Comparison of ENCODE assay signal across 16 cellular contexts in genomic region chr3:78880588-78881461, GRCh38.
A peak's percentile ranks its signal among the peaks of the same experiment; 100 is the strongest.
DNase-seq lines count a peak whose midpoint lies in the region; ATAC-seq and TF ChIP-seq lines count a peak whose summit lies in the region.
"Had no signal": no experiment of that assay in that cellular context is flagged by ENCODE, and none has a peak within 500 bp of the region (broad histone marks: within the 10 kb centered on the region; RNA-seq: fewer than 3 reads in every experiment).

No MANE protein-coding gene starts in this region.

- H3K27me3 ChIP-seq in gastrocnemius medialis, result no peaks in the 10 kb centered on the region
- H3K27me3 ChIP-seq: pancreas had no signal

- H3K4me3 Mint-ChIP-seq in brain, result peak overlapping the region in 3 of 5 experiments; percentile 13 to 46 (median 26)
- H3K4me3 Mint-ChIP-seq: activated CD8-positive, alpha-beta T cell treated with anti-CD3 and anti-CD28 coated beads, Interleukin-2, amount 10 ng/mL, durations not matched to agents 7 days and 5 days; dendritic cell treated with granulocyte-macrophage colony-stimulating factor and Interleukin-4, amounts not matched to agents 40 ng/mL and 50 ng/mL, for 4 days; stimulated activated naive B cell treated with anti-CD40 and anti-IgM and Interleukin-4, amounts not matched to agents 10 μg/mL and 1 μg/mL and 100 μg/mL, for 72 hours had no signal

- DNase-seq in GM03348 (ENCODE audit: low spot score) (peak; percentile 22), left cardiac atrium (no peak), gastrocnemius medialis (no peak), DMS153 treated with DMSO at 0.1 percent for 48 hours (lab: John Stamatoyannopoulos, UW; ENCODE audit: unreplicated experiment) (no peak), SK-N-DZ (ENCODE audit: low spot score) (no peak)
- no peak for DNase-seq in stimulated activated CD4-positive, alpha-beta T cell treated with anti-CD3 and anti-CD28 coated beads, Interleukin-1b, Interleukin-23, amount 100 ng/mL, for 48 hours
- DNase-seq in activated naive CD4-positive, alpha-beta T cell (lab: John Stamatoyannopoulos, UW), result no peak
- DNase-seq: activated CD8-positive, alpha-beta T cell treated with anti-CD3 and anti-CD28 coated beads, Interleukin-2, amount 10 ng/mL, durations not matched to agents 7 days and 5 days; MV-4-11; pancreas; PC-3; stimulated activated CD4-positive, alpha-beta T cell treated with anti-CD3 and anti-CD28 coated beads, Interleukin-2, amount 100 ng/mL, for 48 hours; stimulated activated naive B cell treated with anti-CD40 and anti-IgM and Interleukin-4, amounts not matched to agents 10 μg/mL and 1 μg/mL and 100 μg/mL, for 72 hours had no signal

- H3K27ac Mint-ChIP-seq in brain, result peak overlapping the region; percentile 48 to 83 (median 69)
- H3K27ac Mint-ChIP-seq: activated CD8-positive, alpha-beta T cell treated with anti-CD3 and anti-CD28 coated beads, Interleukin-2, amount 10 ng/mL, durations not matched to agents 7 days and 5 days; activated naive CD4-positive, alpha-beta T cell treated with anti-CD3 and anti-CD28 coated beads, Interleukin-2, amount 50 U/mL, for 72 hours; dendritic cell treated with granulocyte-macrophage colony-stimulating factor and Interleukin-4, amounts not matched to agents 40 ng/mL and 50 ng/mL, for 4 days; stimulated activated naive B cell treated with anti-CD40 and anti-IgM and Interleukin-4, amounts not matched to agents 10 μg/mL and 1 μg/mL and 100 μg/mL, for 72 hours had no signal

- H3K4me1 Mint-ChIP-seq in brain, result peaks cover 50% of the 10 kb centered on the region
- H3K4me1 Mint-ChIP-seq: stimulated activated naive B cell treated with anti-CD40 and anti-IgM and Interleukin-4, amounts not matched to agents 10 μg/mL and 1 μg/mL and 100 μg/mL, for 72 hours had no signal

- no peaks in the 10 kb centered on the region for H3K36me3 ChIP-seq in gastrocnemius medialis
- H3K36me3 ChIP-seq: pancreas had no signal

- H3K9me3 Mint-ChIP-seq in brain, result peaks cover 0 to 7% (median under 1%) of the 10 kb centered on the region in 5 experiments
- H3K9me3 Mint-ChIP-seq: dendritic cell treated with granulocyte-macrophage colony-stimulating factor and Interleukin-4, amounts not matched to agents 40 ng/mL and 50 ng/mL, for 4 days; stimulated activated naive B cell treated with anti-CD40 and anti-IgM and Interleukin-4, amounts not matched to agents 10 μg/mL and 1 μg/mL and 100 μg/mL, for 72 hours had no signal

- ATAC-seq in left cardiac atrium (peak; percentile 56 to 90), gastrocnemius medialis (peak; percentile 47 to 74)
- ATAC-seq: activated CD8-positive, alpha-beta T cell treated with anti-CD3 and anti-CD28 coated beads, Interleukin-2, amount 10 ng/mL, durations not matched to agents 7 days and 5 days; activated naive CD4-positive, alpha-beta T cell treated with anti-CD3 and anti-CD28 coated beads, Interleukin-2, amount 50 U/mL, for 72 hours; pancreas; PC-3; stimulated activated naive B cell treated with anti-CD40 and anti-IgM and Interleukin-4, amounts not matched to agents 10 μg/mL and 1 μg/mL and 100 μg/mL, for 72 hours had no signal

- in situ Hi-C loops in gastrocnemius medialis (cut with MboI; ENCODE audit: low sequenced_read_pairs in 4 of 4), result loop anchor here in 1 of 4 donors (25.0 kb wide), 1 partner anchor 106 kb away; no protein-coding TSS in a partner anchor

- H3K9me3 ChIP-seq in gastrocnemius medialis, result no peaks in the 10 kb centered on the region
- H3K9me3 ChIP-seq: pancreas had no signal

- H3K4me1 ChIP-seq in gastrocnemius medialis, result no peaks in the 10 kb centered on the region
- H3K4me1 ChIP-seq: pancreas had no signal

- TF ChIP-seq CTCF in brain (conservative IDR thresholded peaks at IDR 0.05) (no peak), gastrocnemius medialis (IDR thresholded peaks at IDR 0.05 in 4 of 5, conservative IDR thresholded peaks at IDR 0.05 in 1 of 5) (no peak)

- TF ChIP-seq POLR2A in gastrocnemius medialis (IDR thresholded peaks at IDR 0.05), result no peak

- peak overlapping the region in 3 of 4 donors; percentile 8 to 45 (median 31) for H3K27ac ChIP-seq in gastrocnemius medialis
- H3K27ac ChIP-seq: pancreas had no signal

- intact Hi-C loops in left cardiac atrium (cut with DNase I) (no loop called here), gastrocnemius medialis (cut with DNase I; ENCODE audit: low total_unique reads) (no loop called here)

- H3K4me3 ChIP-seq in gastrocnemius medialis, result peak overlapping the region in 2 of 4 donors; percentile 7 to 16
- H3K4me3 ChIP-seq: pancreas had no signal

- no peaks in the 10 kb centered on the region for H3K27me3 Mint-ChIP-seq in brain
- H3K27me3 Mint-ChIP-seq: dendritic cell treated with granulocyte-macrophage colony-stimulating factor and Interleukin-4, amounts not matched to agents 40 ng/mL and 50 ng/mL, for 4 days; stimulated activated naive B cell treated with anti-CD40 and anti-IgM and Interleukin-4, amounts not matched to agents 10 μg/mL and 1 μg/mL and 100 μg/mL, for 72 hours had no signal

- H3K36me3 Mint-ChIP-seq in brain, result peaks cover 3% of the 10 kb centered on the region
- H3K36me3 Mint-ChIP-seq: activated naive CD4-positive, alpha-beta T cell treated with anti-CD3 and anti-CD28 coated beads, Interleukin-2, amount 50 U/mL, for 72 hours; stimulated activated naive B cell treated with anti-CD40 and anti-IgM and Interleukin-4, amounts not matched to agents 10 μg/mL and 1 μg/mL and 100 μg/mL, for 72 hours had no signal
